18 cellular contexts compared by ENCODE assay signal in genomic region chr13:109745060-109745459, GRCh38. TPM values are rescaled to one million over a fixed set of nuclear protein-coding genes. Genes with fewer than 3 reads are reported as not detected.
DNase-seq lines count a peak whose midpoint lies in the region; ATAC-seq, FAIRE-seq and TF ChIP-seq lines count a peak whose summit lies in the region.
"Had no signal": no experiment of that assay in that cellular context is flagged by ENCODE, and none has a peak within 500 bp of the region (broad histone marks: within the 10 kb centered on the region; RNA-seq: fewer than 3 reads in every experiment).

No MANE protein-coding gene starts in this region.

- H2BK120ac ChIP-seq in H1 (replicated peaks; ENCODE audit: low read depth, low read length), result no peak overlapping the region

- CTCF ChIA-PET in PC-3 (lab: Charles Lee), result no interaction called here
- CTCF ChIA-PET in H1 (lab: Charles Lee; ENCODE audit: partially characterized antibody), result no interaction called here

- no peak overlapping the region for H2BK5ac ChIP-seq in H1 (ENCODE audit: low read depth, low read length)

- peak overlapping the region; percentile 36; the same call in 1 of the 2 replicates for H4K8ac ChIP-seq in H1 (ENCODE audit: extremely low read depth, insufficient read depth, low read length)

- peak overlapping the region in 7 of 11 experiments; percentile 62 to 80 (median 73); a peak in 9 of 22 replicates for H3K4me2 ChIP-seq in BLaER1 treated with 17β-estradiol and CSF1 and Interleukin-3, amounts not matched to agents 10 nM and 100 nM
- peak overlapping the region; percentile 65 for H3K4me2 ChIP-seq in PC-3 (ENCODE audit: low read length)
- no peak overlapping the region for H3K4me2 ChIP-seq in H1 (ENCODE audit: insufficient read depth in 1 of 2, low read depth in 2 of 2, low read length in 2 of 2)
- no peak overlapping the region for H3K4me2 ChIP-seq in hepatocyte
- H3K4me2 ChIP-seq: GM23338 had no signal

- H3K23me2 ChIP-seq in H1 (ENCODE audit: low read depth, low read length), result no peaks in the 10 kb centered on the region; the same call in 1 of the 2 replicates

- H3K4me3 Mint-ChIP-seq in activated T-cell treated with anti-CD3 and anti-CD28 coated beads, Interleukin-2, amount 50 U/mL, for 24 hours, result no peak overlapping the region
- H3K4me3 Mint-ChIP-seq: CD4-positive, CD25-positive, alpha-beta regulatory T cell; GM23338; T-helper 17 cell had no signal

- H3K9me2 ChIP-seq in PC-3 (replicated peaks; ENCODE audit: low read length) (no peaks in the 10 kb centered on the region), hepatocyte (replicated peaks; ENCODE audit: insufficient read depth) (no peaks in the 10 kb centered on the region)

- no peak overlapping the region for H4K91ac ChIP-seq in H1 (replicated peaks; ENCODE audit: insufficient read length, low read length)

- no peak for TF ChIP-seq EP300 in H1 (IDR thresholded peaks at IDR 0.05; ENCODE audit: borderline replicate concordance in 1 of 2, low read depth in 2 of 2, low read length in 2 of 2)

- no peak overlapping the region for H3K18ac ChIP-seq in H1 (ENCODE audit: extremely low read depth, low read length)

- H2BK15ac ChIP-seq in H1 (ENCODE audit: low read length), result no peak overlapping the region

- TF ChIP-seq RAD21 in H1 (IDR thresholded peaks at IDR 0.05 in 1 of 2, conservative IDR thresholded peaks at IDR 0.05 in 1 of 2; ENCODE audit: low read depth in 2 of 2, low read length in 2 of 2), result no peak

- H3K9ac ChIP-seq in BLaER1 treated with 17β-estradiol and CSF1 and Interleukin-3, amounts not matched to agents 10 nM and 100 nM, result no peak overlapping the region
- H3K9ac ChIP-seq in PC-3 (ENCODE audit: low read length) (no peak overlapping the region), H1 (replicated peaks in 1 of 4; ENCODE audit: extremely low read depth in 1 of 4, low read depth in 3 of 4, low read length in 3 of 4) (no peak overlapping the region)

- H3K36me3 ChIP-seq in BLaER1 treated with 17β-estradiol and CSF1 and Interleukin-3, amounts not matched to agents 10 nM and 100 nM, result no peaks in the 10 kb centered on the region
- no peaks in the 10 kb centered on the region for H3K36me3 ChIP-seq in PC-3 (ENCODE audit: low read depth, low read length)
- H3K36me3 ChIP-seq in H1 (ENCODE audit: control insufficient read depth in 2 of 4, insufficient read depth in 4 of 4, low read length in 3 of 4), result no peaks in the 10 kb centered on the region
- no peaks in the 10 kb centered on the region for H3K36me3 ChIP-seq in vagina
- H3K36me3 ChIP-seq in hepatocyte (replicated peaks; ENCODE audit: insufficient read depth, low read depth), result no peaks in the 10 kb centered on the region
- H3K36me3 ChIP-seq: HAP-1, Peyer's patch had no signal

- H3K79me2 ChIP-seq in PC-3 (ENCODE audit: low read length) (no peaks in the 10 kb centered on the region), H1 (ENCODE audit: control insufficient read depth in 1 of 2, insufficient read depth in 2 of 2, low read length in 2 of 2) (no peaks in the 10 kb centered on the region), hepatocyte (no peaks in the 10 kb centered on the region)

- no peaks in the 10 kb centered on the region for H3K27me3 Mint-ChIP-seq in activated T-cell treated with anti-CD3 and anti-CD28 coated beads, Interleukin-2, amount 50 U/mL, for 24 hours

- BruUV-seq in PC-3 (replicated peaks; lab: Mats Ljungman, UMichigan), result no TSS peak

- no peak for ATAC-seq in PC-3
- no peak for ATAC-seq in HG03571 (IDR thresholded peaks at IDR 0.05; ENCODE audit: unreplicated experiment)
- ATAC-seq: GM23338, T-helper 17 cell had no signal

- intact Hi-C loops in PC-3 (cut with micrococcal nuclease) (loop anchor here (5.0 to 10.0 kb wide), 4 partner anchors 130 to 783 kb away; no protein-coding TSS in a partner anchor), vagina (cut with DNase I) (no loop called here)

- H3K14ac ChIP-seq in H1 (ENCODE audit: insufficient read length), result no peak overlapping the region

- no peak overlapping the region for H3K23ac ChIP-seq in H1 (ENCODE audit: insufficient read length)

- H3K4me1 Mint-ChIP-seq in activated T-cell treated with anti-CD3 and anti-CD28 coated beads, Interleukin-2, amount 50 U/mL, for 24 hours (ENCODE audit: low read depth), result peaks cover 13% of the 10 kb centered on the region

- H3K9me3 ChIP-seq in BLaER1 treated with 17β-estradiol and CSF1 and Interleukin-3, amounts not matched to agents 10 nM and 100 nM (replicated peaks in 1 of 11), result peaks cover 0 to 26% (median 21%) of the 10 kb centered on the region in 11 experiments; a peak in 16 of 22 replicates
- no peaks in the 10 kb centered on the region for H3K9me3 ChIP-seq in PC-3 (ENCODE audit: low read length)
- H3K9me3 ChIP-seq in H1 (ENCODE audit: insufficient read depth in 2 of 2, low read depth in 1 of 2, low read length in 1 of 2), result no peaks in the 10 kb centered on the region
- H3K9me3 ChIP-seq in vagina, result no peaks in the 10 kb centered on the region
- no peaks in the 10 kb centered on the region for H3K9me3 ChIP-seq in hepatocyte (ENCODE audit: low read depth)
- H3K9me3 ChIP-seq: HAP-1, Peyer's patch had no signal

- H2AFZ ChIP-seq in PC-3 (ENCODE audit: low read length) (no peak overlapping the region), H1 (ENCODE audit: low read length) (no peak overlapping the region), hepatocyte (no peak overlapping the region)
- H2AFZ ChIP-seq: GM23338 had no signal

- H3F3A ChIP-seq in PC-3 (ENCODE audit: low read length, unreplicated experiment), result no peaks in the 10 kb centered on the region

- DNase-seq in PC-3 (no peak), H1 (ENCODE audit: low read depth in 1 of 2, low spot score in 2 of 2) (no peak), vagina (ENCODE audit: extremely low spot score in 2 of 2) (peak; percentile 60 to 77), hepatocyte (ENCODE audit: low spot score) (no peak)
- DNase-seq in activated T-cell treated with anti-CD3 and anti-CD28 coated beads, Interleukin-2, amount 50 U/mL, for 24 hours, result no peak
- DNase-seq: ACHN; CD4-positive, CD25-positive, alpha-beta regulatory T cell; GF-D8; NCI-H1694; NCI-H226; T-helper 17 cell had no signal

- no peaks in the 10 kb centered on the region for H3K9me3 Mint-ChIP-seq in activated T-cell treated with anti-CD3 and anti-CD28 coated beads, Interleukin-2, amount 50 U/mL, for 24 hours
- H3K9me3 Mint-ChIP-seq: GM23338 had no signal

- FAIRE-seq in H1 (lab: Jason Lieb, UNC), result no peak
- FAIRE-seq: GM12891 had no signal

- H4K20me1 ChIP-seq in BLaER1 treated with 17β-estradiol and CSF1 and Interleukin-3, amounts not matched to agents 10 nM and 100 nM, result no peaks in the 10 kb centered on the region
- H4K20me1 ChIP-seq in PC-3 (ENCODE audit: low read length) (no peaks in the 10 kb centered on the region), H1 (replicated peaks in 1 of 2; ENCODE audit: control insufficient read depth in 1 of 2, insufficient read depth in 2 of 2, low read length in 2 of 2) (no peaks in the 10 kb centered on the region), hepatocyte (ENCODE audit: insufficient read depth, poor library complexity, severe bottlenecking) (no peaks in the 10 kb centered on the region)

- no peak overlapping the region for H4K5ac ChIP-seq in H1 (ENCODE audit: insufficient read length, low read depth, low read length)

- H3K4ac ChIP-seq in H1 (replicated peaks; ENCODE audit: insufficient read length, low read depth, low read length), result no peak overlapping the region

- TF ChIP-seq POLR2A in H1 (IDR thresholded peaks at IDR 0.05; ENCODE audit: control extremely low read depth in 1 of 2, low read depth in 2 of 2, low read length in 2 of 2), result no peak
- no peak for TF ChIP-seq POLR2A in vagina (IDR thresholded peaks at IDR 0.05)

- no peak overlapping the region for H3K4me3 ChIP-seq in BLaER1 treated with 17β-estradiol and CSF1 and Interleukin-3, amounts not matched to agents 10 nM and 100 nM
- H3K4me3 ChIP-seq in PC-3 (ENCODE audit: low read length), result peak overlapping the region; percentile 25; the same call in 1 of the 2 replicates
- H3K4me3 ChIP-seq in H1 (ENCODE audit: extremely low read depth in 1 of 4, insufficient read depth in 2 of 4, low read depth in 3 of 4, low read length in 4 of 4), result no peak overlapping the region
- H3K4me3 ChIP-seq in vagina, result no peak overlapping the region
- no peak overlapping the region for H3K4me3 ChIP-seq in hepatocyte
- H3K4me3 ChIP-seq: GM23338, HAP-1, Peyer's patch had no signal

- no peaks in the 10 kb centered on the region for H3K27me3 ChIP-seq in BLaER1 treated with 17β-estradiol and CSF1 and Interleukin-3, amounts not matched to agents 10 nM and 100 nM
- H3K27me3 ChIP-seq in PC-3 (ENCODE audit: low read length), result no peaks in the 10 kb centered on the region
- H3K27me3 ChIP-seq in H1 (replicated peaks in 1 of 4; ENCODE audit: control insufficient read depth in 3 of 4, extremely low read depth in 1 of 4, insufficient read depth in 3 of 4, low read length in 3 of 4), result no peaks in the 10 kb centered on the region
- H3K27me3 ChIP-seq in vagina, result no peaks in the 10 kb centered on the region
- no peaks in the 10 kb centered on the region for H3K27me3 ChIP-seq in hepatocyte
- H3K27me3 ChIP-seq: Peyer's patch had no signal

- H2BK20ac ChIP-seq in H1 (ENCODE audit: low read length), result no peak overlapping the region

- H3K27ac Mint-ChIP-seq in activated T-cell treated with anti-CD3 and anti-CD28 coated beads, Interleukin-2, amount 50 U/mL, for 24 hours, result no peak overlapping the region
- H3K27ac Mint-ChIP-seq: CD4-positive, CD25-positive, alpha-beta regulatory T cell; GM23338 had no signal

- peak overlapping the region in 8 of 11 experiments; percentile 28 to 64 (median 48); a peak in 12 of 22 replicates for H3K27ac ChIP-seq in BLaER1 treated with 17β-estradiol and CSF1 and Interleukin-3, amounts not matched to agents 10 nM and 100 nM
- H3K27ac ChIP-seq in PC-3 (ENCODE audit: low read length) (no peak overlapping the region), H1 (ENCODE audit: low read depth, low read length) (no peak overlapping the region), vagina (no peak overlapping the region), hepatocyte (no peak overlapping the region)
- H3K27ac ChIP-seq: HL-60, Peyer's patch had no signal

- TF ChIP-seq CTCF in PC-3 (conservative IDR thresholded peaks at IDR 0.05; ENCODE audit: low read depth, low read length) (no peak), H1 (IDR thresholded peaks at IDR 0.05; ENCODE audit: control extremely low read depth in 1 of 3, insufficient read depth in 1 of 3, low read depth in 1 of 3, low read length in 3 of 3) (no peak), vagina (IDR thresholded peaks at IDR 0.05) (no peak), hepatocyte (IDR thresholded peaks at IDR 0.05; ENCODE audit: poor library complexity) (no peak)

- POLR2A ChIA-PET in PC-3 (lab: Charles Lee; ENCODE audit: unreplicated experiment), result interaction anchor here (0.6 kb wide), 1 partner anchor 99 kb away, joined by 7 read pairs; no protein-coding TSS in a partner anchor
- POLR2A ChIA-PET in H1 (lab: Charles Lee; ENCODE audit: partially characterized antibody), result no interaction called here

- H3K79me1 ChIP-seq in H1 (ENCODE audit: low read depth, low read length), result no peaks in the 10 kb centered on the region

- no peak overlapping the region for H3K56ac ChIP-seq in H1 (replicated peaks; ENCODE audit: insufficient read length, low read depth, low read length)

- H3K36me3 Mint-ChIP-seq in activated T-cell treated with anti-CD3 and anti-CD28 coated beads, Interleukin-2, amount 50 U/mL, for 24 hours (ENCODE audit: low read depth), result no peaks in the 10 kb centered on the region
- H3K36me3 Mint-ChIP-seq: CD4-positive, CD25-positive, alpha-beta regulatory T cell had no signal

- no peak overlapping the region for H2BK12ac ChIP-seq in H1 (ENCODE audit: low read depth, low read length)

- WGBS in H1 (ENCODE audit: extremely low coverage in 1 of 2, insufficient coverage in 1 of 2, insufficient read length in 1 of 2, insufficient replicate concordance in 2 of 2, low coverage in 1 of 2, low lambda C conversion rate in 2 of 2, missing lambda C conversion rate in 1 of 2), 2 experiments, result 94% methylated on average over 14 of the region's 19 CpGs; no CpG with 5 or more reads in 1 of the 2 experiments
- 98% methylated on average over 18 of the region's 19 CpGs for WGBS in hepatocyte (ENCODE audit: low lambda C conversion rate, missing lambda C conversion rate)

- H3K4me1 ChIP-seq in BLaER1 treated with 17β-estradiol and CSF1 and Interleukin-3, amounts not matched to agents 10 nM and 100 nM, result peaks cover 19 to 63% (median 57%) of the 10 kb centered on the region in 10 experiments
- peaks cover 21% of the 10 kb centered on the region for H3K4me1 ChIP-seq in PC-3 (ENCODE audit: insufficient read depth, low read length)
- no peaks in the 10 kb centered on the region; a peak in 1 of 7 replicates for H3K4me1 ChIP-seq in H1 (replicated peaks in 1 of 4; ENCODE audit: control insufficient read depth in 3 of 4, insufficient read depth in 4 of 4, low read length in 3 of 4)
- H3K4me1 ChIP-seq in vagina, result peaks cover 7% of the 10 kb centered on the region
- H3K4me1 ChIP-seq in hepatocyte (ENCODE audit: insufficient read depth), result peaks cover 10% of the 10 kb centered on the region
- H3K4me1 ChIP-seq: HAP-1 had no signal

- no peak overlapping the region for H2AK5ac ChIP-seq in H1 (ENCODE audit: low read depth, low read length)

RNA-seq across cellular contexts. Expression of gene IRS2, which starts 41.3 kb away (rescaled TPM):
- total RNA-seq in PC-3 (2014; rRNA removed) (5.6 and 7.5 TPM in 2 replicates), vagina (25.0 TPM), hepatocyte (15.7 and 19.4 TPM in 2 replicates)
- 16.7 and 17.0 TPM in 2 replicates for total RNA-seq in H1 (2021; fragmentation: NEBNext Ultra II Directional; extraction: Animal tissue kit (Norgen Biotek cat#: 25700))
- polyA plus RNA-seq in H1 (2011; rRNA removed) (2.6 and 3.8 TPM in 2 replicates), hepatocyte (26.4 and 27.9 TPM in 2 replicates)
- polyA plus RNA-seq in H1 (2011; cell fraction: cytosol; rRNA removed), result 2.7 TPM
- polyA plus RNA-seq in H1 (2011; cell fraction: nucleus; rRNA removed), result 5.0 TPM
- 4.8 to 6.0 TPM (median 5.3 TPM) in 4 replicates for polyA plus RNA-seq in H1 (2012, experiment 1 of 2)
- 3.8 TPM for polyA plus RNA-seq in H1 (2012, experiment 2 of 2)
- polyA plus RNA-seq in H1 (2013, experiment 1 of 2), result 5.1 TPM
- 5.3 TPM for polyA plus RNA-seq in H1 (2013, experiment 2 of 2)
- 1.7 and 2.3 TPM in 2 replicates for polyA minus RNA-seq in H1 (2011; rRNA and poly(A)+ RNA removed)
- 8.1 TPM for polyA minus RNA-seq in H1 (2011; cell fraction: cytosol; rRNA and poly(A)+ RNA removed)
- polyA minus RNA-seq in H1 (2011; cell fraction: nucleus; rRNA and poly(A)+ RNA removed), result 15.0 TPM

Comparison
In these comparisons a context has a peak if more than half of its experiments do, and no peak if none do; other contexts are left out.
1. H3K27ac ChIP-seq: peak in BLaER1 treated with 17β-estradiol and CSF1 and Interleukin-3, amounts not matched to agents 10 nM and 100 nM (8 of 11); none in PC-3 (single experiment), H1 (single experiment), vagina (single experiment) and hepatocyte (single experiment).
2. H3K4me2 ChIP-seq: peak in BLaER1 treated with 17β-estradiol and CSF1 and Interleukin-3, amounts not matched to agents 10 nM and 100 nM (7 of 11) and PC-3 (single experiment); none in H1 (0 of 2) and hepatocyte (single experiment).
3. DNase-seq: peak in vagina (2 of 2); none in PC-3 (single experiment), H1 (0 of 2), hepatocyte (single experiment) and activated T-cell treated with anti-CD3 and anti-CD28 coated beads, Interleukin-2, amount 50 U/mL, for 24 hours (single experiment).